ENCODE assay signal across 9 cellular contexts in the genomic region with DNA sequence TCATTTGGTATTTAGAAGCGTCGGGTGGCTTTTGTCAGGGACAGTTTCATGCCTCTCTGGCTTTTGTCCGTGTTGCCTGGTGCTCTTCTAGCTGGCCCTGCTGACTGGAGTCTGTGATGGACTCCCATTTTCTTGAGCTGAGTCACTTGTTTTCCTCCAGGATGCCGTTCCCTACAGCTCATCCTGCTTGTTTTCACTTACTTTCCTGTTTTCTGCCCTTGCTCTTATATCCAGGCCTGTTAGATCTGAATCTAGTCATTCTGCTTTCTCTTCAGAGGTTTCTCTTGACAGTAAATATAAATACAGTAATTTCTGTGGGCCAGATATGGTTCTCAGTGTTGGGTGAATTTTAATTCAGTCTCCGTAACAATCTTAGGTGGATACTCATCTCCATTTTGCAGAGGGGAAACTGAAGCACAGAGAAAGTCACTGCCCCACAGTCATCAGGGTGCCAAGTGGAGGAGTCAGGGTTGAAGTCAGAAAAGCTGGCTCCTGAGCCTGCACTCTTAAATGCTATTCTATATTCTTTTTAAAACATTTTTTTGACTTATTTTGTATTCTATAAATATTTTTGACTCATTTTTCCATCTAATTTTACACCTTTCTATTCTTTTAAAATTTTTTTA.
DNase-seq lines count a peak whose midpoint lies in the region; ATAC-seq and TF ChIP-seq lines count a peak whose summit lies in the region.
"Had no signal": no experiment of that assay in that cellular context is flagged by ENCODE, and none has a peak within 500 bp of the region (broad histone marks: within the 10 kb centered on the region; RNA-seq: fewer than 3 reads in every experiment).

No MANE protein-coding gene starts in this region.

- intact Hi-C loops in activated naive CD4-positive, alpha-beta T cell treated with anti-CD3 and anti-CD28 coated beads for 36 hours (cut with micrococcal nuclease), result no loop called here

- H3K4me3 Mint-ChIP-seq in activated naive CD4-positive, alpha-beta T cell treated with anti-CD3 and anti-CD28 coated beads for 36 hours, result no peak overlapping the region
- H3K4me3 Mint-ChIP-seq: IgD-negative memory B cell had no signal

- H3K9me3 Mint-ChIP-seq in activated naive CD4-positive, alpha-beta T cell treated with anti-CD3 and anti-CD28 coated beads for 36 hours, result no peaks in the 10 kb centered on the region
- H3K9me3 Mint-ChIP-seq: IgD-negative memory B cell had no signal

- H3K4me3 ChIP-seq in adipocyte (ENCODE audit: low read length), result peak overlapping the region; percentile 50
- H3K4me3 ChIP-seq in cardiac muscle cell, result no peak overlapping the region

- no peaks in the 10 kb centered on the region for H3K36me3 ChIP-seq in adipocyte (ENCODE audit: control insufficient read depth, insufficient read depth, low read length, severe bottlenecking)
- no peaks in the 10 kb centered on the region for H3K36me3 ChIP-seq in cardiac muscle cell

- no peaks in the 10 kb centered on the region for H3K36me3 Mint-ChIP-seq in activated naive CD4-positive, alpha-beta T cell treated with anti-CD3 and anti-CD28 coated beads for 36 hours (ENCODE audit: low read depth)

- no peak for TF ChIP-seq CTCF in cardiac muscle cell (IDR thresholded peaks at IDR 0.05; ENCODE audit: low read depth, low read length)

- peak overlapping the region; percentile 79 for H3K9ac ChIP-seq in adipocyte (ENCODE audit: low read length)

- DNase-seq in EL (peak; percentile 93), adipocyte (ENCODE audit: low read depth) (peak; percentile 89), cardiac muscle cell (ENCODE audit: low read depth in 1 of 2, low spot score in 1 of 2) (peak in 1 of 2 donors; percentile 86), renal cortical epithelial cell (ENCODE audit: low read depth) (peak; percentile 95), NCI-H1048 (lab: John Stamatoyannopoulos, UW) (no peak), NOMO-1 treated with DMSO at 0.1 percent for 48 hours (lab: John Stamatoyannopoulos, UW; ENCODE audit: unreplicated experiment) (no peak)
- DNase-seq in activated naive CD4-positive, alpha-beta T cell treated with anti-CD3 and anti-CD28 coated beads for 36 hours, result no peak

- H3K4me1 Mint-ChIP-seq in activated naive CD4-positive, alpha-beta T cell treated with anti-CD3 and anti-CD28 coated beads for 36 hours (ENCODE audit: low read depth), result peaks cover 63% of the 10 kb centered on the region

- no peaks in the 10 kb centered on the region for H3K9me3 ChIP-seq in adipocyte (ENCODE audit: control insufficient read depth, low read length)
- H3K9me3 ChIP-seq in cardiac muscle cell (ENCODE audit: low read depth), result no peaks in the 10 kb centered on the region

- peaks cover 73% of the 10 kb centered on the region for H3K4me1 ChIP-seq in adipocyte (ENCODE audit: control insufficient read depth, insufficient read depth, low read length)
- peaks cover 48% of the 10 kb centered on the region for H3K4me1 ChIP-seq in cardiac muscle cell (ENCODE audit: low read depth)

- no peaks in the 10 kb centered on the region for H3K27me3 ChIP-seq in adipocyte (replicated peaks; ENCODE audit: control insufficient read depth, insufficient read depth, low read length)
- no peaks in the 10 kb centered on the region for H3K27me3 ChIP-seq in cardiac muscle cell

- no peak for ATAC-seq in HG02852 (IDR thresholded peaks at IDR 0.05; ENCODE audit: unreplicated experiment)

- CTCF ChIA-PET in activated naive CD4-positive, alpha-beta T cell treated with anti-CD3 and anti-CD28 coated beads for 36 hours (lab: Charles Lee), result interaction anchor here (0.8 kb wide), 1 partner anchor 9 kb away, joined by 3 read pairs; no protein-coding TSS in a partner anchor

- peak overlapping the region; percentile 20 for H3K27ac ChIP-seq in cardiac muscle cell

- no peak overlapping the region for H3K27ac Mint-ChIP-seq in activated naive CD4-positive, alpha-beta T cell treated with anti-CD3 and anti-CD28 coated beads for 36 hours

- H3K27me3 Mint-ChIP-seq in activated naive CD4-positive, alpha-beta T cell treated with anti-CD3 and anti-CD28 coated beads for 36 hours (ENCODE audit: low read depth), result no peaks in the 10 kb centered on the region
- H3K27me3 Mint-ChIP-seq: IgD-negative memory B cell had no signal

Comparison
In these comparisons a context has a peak if more than half of its experiments do, and no peak if none do; other contexts are left out.
1. DNase-seq: peak in EL (single experiment), adipocyte (single experiment) and renal cortical epithelial cell (single experiment); none in NCI-H1048 (single experiment), NOMO-1 treated with DMSO at 0.1 percent for 48 hours (single experiment) and activated naive CD4-positive, alpha-beta T cell treated with anti-CD3 and anti-CD28 coated beads for 36 hours (single experiment).